1 cellular context compared by ENCODE assay signal in genomic region chr4:48483006-48483776, GRCh38.
A peak's percentile ranks its signal among the peaks of the same experiment; 100 is the strongest.
TF ChIP-seq lines count a peak whose summit lies in the region.

A gene with protein sequence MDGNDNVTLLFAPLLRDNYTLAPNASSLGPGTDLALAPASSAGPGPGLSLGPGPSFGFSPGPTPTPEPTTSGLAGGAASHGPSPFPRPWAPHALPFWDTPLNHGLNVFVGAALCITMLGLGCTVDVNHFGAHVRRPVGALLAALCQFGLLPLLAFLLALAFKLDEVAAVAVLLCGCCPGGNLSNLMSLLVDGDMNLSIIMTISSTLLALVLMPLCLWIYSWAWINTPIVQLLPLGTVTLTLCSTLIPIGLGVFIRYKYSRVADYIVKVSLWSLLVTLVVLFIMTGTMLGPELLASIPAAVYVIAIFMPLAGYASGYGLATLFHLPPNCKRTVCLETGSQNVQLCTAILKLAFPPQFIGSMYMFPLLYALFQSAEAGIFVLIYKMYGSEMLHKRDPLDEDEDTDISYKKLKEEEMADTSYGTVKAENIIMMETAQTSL (plus strand): TSS chr4:48483343. CDS start chr4:48483562, 219 bp downstream.

TF ChIP-seq in WTC11, 78 proteins besides CTCF, POLR2A, EP300 and RAD21 (continued from another document):
- TF ChIP-seq, protein P1, sequence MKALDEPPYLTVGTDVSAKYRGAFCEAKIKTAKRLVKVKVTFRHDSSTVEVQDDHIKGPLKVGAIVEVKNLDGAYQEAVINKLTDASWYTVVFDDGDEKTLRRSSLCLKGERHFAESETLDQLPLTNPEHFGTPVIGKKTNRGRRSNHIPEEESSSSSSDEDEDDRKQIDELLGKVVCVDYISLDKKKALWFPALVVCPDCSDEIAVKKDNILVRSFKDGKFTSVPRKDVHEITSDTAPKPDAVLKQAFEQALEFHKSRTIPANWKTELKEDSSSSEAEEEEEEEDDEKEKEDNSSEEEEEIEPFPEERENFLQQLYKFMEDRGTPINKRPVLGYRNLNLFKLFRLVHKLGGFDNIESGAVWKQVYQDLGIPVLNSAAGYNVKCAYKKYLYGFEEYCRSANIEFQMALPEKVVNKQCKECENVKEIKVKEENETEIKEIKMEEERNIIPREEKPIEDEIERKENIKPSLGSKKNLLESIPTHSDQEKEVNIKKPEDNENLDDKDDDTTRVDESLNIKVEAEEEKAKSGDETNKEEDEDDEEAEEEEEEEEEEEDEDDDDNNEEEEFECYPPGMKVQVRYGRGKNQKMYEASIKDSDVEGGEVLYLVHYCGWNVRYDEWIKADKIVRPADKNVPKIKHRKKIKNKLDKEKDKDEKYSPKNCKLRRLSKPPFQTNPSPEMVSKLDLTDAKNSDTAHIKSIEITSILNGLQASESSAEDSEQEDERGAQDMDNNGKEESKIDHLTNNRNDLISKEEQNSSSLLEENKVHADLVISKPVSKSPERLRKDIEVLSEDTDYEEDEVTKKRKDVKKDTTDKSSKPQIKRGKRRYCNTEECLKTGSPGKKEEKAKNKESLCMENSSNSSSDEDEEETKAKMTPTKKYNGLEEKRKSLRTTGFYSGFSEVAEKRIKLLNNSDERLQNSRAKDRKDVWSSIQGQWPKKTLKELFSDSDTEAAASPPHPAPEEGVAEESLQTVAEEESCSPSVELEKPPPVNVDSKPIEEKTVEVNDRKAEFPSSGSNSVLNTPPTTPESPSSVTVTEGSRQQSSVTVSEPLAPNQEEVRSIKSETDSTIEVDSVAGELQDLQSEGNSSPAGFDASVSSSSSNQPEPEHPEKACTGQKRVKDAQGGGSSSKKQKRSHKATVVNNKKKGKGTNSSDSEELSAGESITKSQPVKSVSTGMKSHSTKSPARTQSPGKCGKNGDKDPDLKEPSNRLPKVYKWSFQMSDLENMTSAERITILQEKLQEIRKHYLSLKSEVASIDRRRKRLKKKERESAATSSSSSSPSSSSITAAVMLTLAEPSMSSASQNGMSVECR (CRISPR knock-in tag; IDR thresholded peaks at IDR 0.05; ENCODE audit: borderline replicate concordance), result 0 out of 2 replicates have a peak, but pooled peaks have one; percentile 60
- TF ChIP-seq, protein P2, sequence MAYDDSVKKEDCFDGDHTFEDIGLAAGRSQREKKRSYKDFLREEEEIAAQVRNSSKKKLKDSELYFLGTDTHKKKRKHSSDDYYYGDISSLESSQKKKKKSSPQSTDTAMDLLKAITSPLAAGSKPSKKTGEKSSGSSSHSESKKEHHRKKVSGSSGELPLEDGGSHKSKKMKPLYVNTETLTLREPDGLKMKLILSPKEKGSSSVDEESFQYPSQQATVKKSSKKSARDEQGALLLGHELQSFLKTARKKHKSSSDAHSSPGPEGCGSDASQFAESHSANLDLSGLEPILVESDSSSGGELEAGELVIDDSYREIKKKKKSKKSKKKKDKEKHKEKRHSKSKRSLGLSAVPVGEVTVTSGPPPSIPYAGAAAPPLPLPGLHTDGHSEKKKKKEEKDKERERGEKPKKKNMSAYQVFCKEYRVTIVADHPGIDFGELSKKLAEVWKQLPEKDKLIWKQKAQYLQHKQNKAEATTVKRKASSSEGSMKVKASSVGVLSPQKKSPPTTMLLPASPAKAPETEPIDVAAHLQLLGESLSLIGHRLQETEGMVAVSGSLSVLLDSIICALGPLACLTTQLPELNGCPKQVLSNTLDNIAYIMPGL (CRISPR knock-in tag; IDR thresholded peaks at IDR 0.05), result no peak; the same call in 1 of the 2 replicates
- no peak for TF ChIP-seq RORB (CRISPR knock-in tag; IDR thresholded peaks at IDR 0.05)
- no peak for TF ChIP-seq ZNF416 (CRISPR knock-in tag; IDR thresholded peaks at IDR 0.05)
- TF ChIP-seq FOXP1 (CRISPR knock-in tag; IDR thresholded peaks at IDR 0.05; ENCODE audit: borderline replicate concordance), result no peak; the same call in 1 of the 2 replicates
- TF ChIP-seq, protein P3, sequence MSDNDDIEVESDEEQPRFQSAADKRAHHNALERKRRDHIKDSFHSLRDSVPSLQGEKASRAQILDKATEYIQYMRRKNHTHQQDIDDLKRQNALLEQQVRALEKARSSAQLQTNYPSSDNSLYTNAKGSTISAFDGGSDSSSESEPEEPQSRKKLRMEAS (CRISPR knock-in tag; IDR thresholded peaks at IDR 0.05), result peak; percentile 47
- TF ChIP-seq GABPB1 (CRISPR knock-in tag; IDR thresholded peaks at IDR 0.05), result no peak
- TF ChIP-seq JUN (CRISPR knock-in tag; IDR thresholded peaks at IDR 0.05), result no peak
- no peak for TF ChIP-seq PRRX2 (CRISPR knock-in tag; IDR thresholded peaks at IDR 0.05)
- TF ChIP-seq NFYB (CRISPR knock-in tag; conservative IDR thresholded peaks at IDR 0.05; ENCODE audit: low read depth), result no peak
- TF ChIP-seq, protein P4, sequence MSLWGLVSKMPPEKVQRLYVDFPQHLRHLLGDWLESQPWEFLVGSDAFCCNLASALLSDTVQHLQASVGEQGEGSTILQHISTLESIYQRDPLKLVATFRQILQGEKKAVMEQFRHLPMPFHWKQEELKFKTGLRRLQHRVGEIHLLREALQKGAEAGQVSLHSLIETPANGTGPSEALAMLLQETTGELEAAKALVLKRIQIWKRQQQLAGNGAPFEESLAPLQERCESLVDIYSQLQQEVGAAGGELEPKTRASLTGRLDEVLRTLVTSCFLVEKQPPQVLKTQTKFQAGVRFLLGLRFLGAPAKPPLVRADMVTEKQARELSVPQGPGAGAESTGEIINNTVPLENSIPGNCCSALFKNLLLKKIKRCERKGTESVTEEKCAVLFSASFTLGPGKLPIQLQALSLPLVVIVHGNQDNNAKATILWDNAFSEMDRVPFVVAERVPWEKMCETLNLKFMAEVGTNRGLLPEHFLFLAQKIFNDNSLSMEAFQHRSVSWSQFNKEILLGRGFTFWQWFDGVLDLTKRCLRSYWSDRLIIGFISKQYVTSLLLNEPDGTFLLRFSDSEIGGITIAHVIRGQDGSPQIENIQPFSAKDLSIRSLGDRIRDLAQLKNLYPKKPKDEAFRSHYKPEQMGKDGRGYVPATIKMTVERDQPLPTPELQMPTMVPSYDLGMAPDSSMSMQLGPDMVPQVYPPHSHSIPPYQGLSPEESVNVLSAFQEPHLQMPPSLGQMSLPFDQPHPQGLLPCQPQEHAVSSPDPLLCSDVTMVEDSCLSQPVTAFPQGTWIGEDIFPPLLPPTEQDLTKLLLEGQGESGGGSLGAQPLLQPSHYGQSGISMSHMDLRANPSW (CRISPR knock-in tag; conservative IDR thresholded peaks at IDR 0.05; ENCODE audit: low read depth), result no peak
- no peak for TF ChIP-seq NR2C2 (CRISPR knock-in tag; IDR thresholded peaks at IDR 0.05)
- TF ChIP-seq USF2 (CRISPR knock-in tag; IDR thresholded peaks at IDR 0.05), result 0 out of 2 replicates have a peak, but pooled peaks have one; percentile 30
- no peak for TF ChIP-seq ATF6 (CRISPR knock-in tag; IDR thresholded peaks at IDR 0.05)
- no peak for TF ChIP-seq AFF4 (CRISPR knock-in tag; IDR thresholded peaks at IDR 0.05; ENCODE audit: borderline replicate concordance)
- TF ChIP-seq EMX1 (CRISPR knock-in tag; IDR thresholded peaks at IDR 0.05), result no peak
- no peak for TF ChIP-seq ATF2 (CRISPR knock-in tag; IDR thresholded peaks at IDR 0.05; ENCODE audit: borderline replicate concordance, low read depth)
- no peak for TF ChIP-seq MXD4 (CRISPR knock-in tag; IDR thresholded peaks at IDR 0.05; ENCODE audit: borderline replicate concordance)
- TF ChIP-seq ZNF121 (CRISPR knock-in tag; IDR thresholded peaks at IDR 0.05), result no peak
- TF ChIP-seq ZNF425 (CRISPR knock-in tag; conservative IDR thresholded peaks at IDR 0.05), result no peak
- TF ChIP-seq, protein P5, sequence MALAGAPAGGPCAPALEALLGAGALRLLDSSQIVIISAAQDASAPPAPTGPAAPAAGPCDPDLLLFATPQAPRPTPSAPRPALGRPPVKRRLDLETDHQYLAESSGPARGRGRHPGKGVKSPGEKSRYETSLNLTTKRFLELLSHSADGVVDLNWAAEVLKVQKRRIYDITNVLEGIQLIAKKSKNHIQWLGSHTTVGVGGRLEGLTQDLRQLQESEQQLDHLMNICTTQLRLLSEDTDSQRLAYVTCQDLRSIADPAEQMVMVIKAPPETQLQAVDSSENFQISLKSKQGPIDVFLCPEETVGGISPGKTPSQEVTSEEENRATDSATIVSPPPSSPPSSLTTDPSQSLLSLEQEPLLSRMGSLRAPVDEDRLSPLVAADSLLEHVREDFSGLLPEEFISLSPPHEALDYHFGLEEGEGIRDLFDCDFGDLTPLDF (CRISPR knock-in tag; IDR thresholded peaks at IDR 0.05), result no peak
